In genomic region chr2:73718851-73719621, GRCh38 we compare ENCODE assay signal across 29 cellular contexts.
"Had no signal": no experiment of that assay in that cellular context is flagged by ENCODE, and none has a peak within 500 bp of the region (broad histone marks: within the 10 kb centered on the region; RNA-seq: fewer than 3 reads in every experiment).

No MANE protein-coding gene starts in this region.

- H3K36me3 ChIP-seq: adrenal gland, gastrocnemius medialis, WERI-Rb-1 had no signal

- FAIRE-seq: colon had no signal

- H3K4me3 ChIP-seq: adrenal gland, body of pancreas, gastrocnemius medialis had no signal

- ATAC-seq: activated CD4-positive, CD25-positive, alpha-beta regulatory T cell treated with anti-CD3 and anti-CD28 coated beads, Interleukin-2, amount 50 U/mL, for 24 hours; activated CD8-positive, alpha-beta memory T cell treated with anti-CD3 and anti-CD28 coated beads, Interleukin-2, amount 10 ng/mL, durations not matched to agents 7 days and 5 days; activated naive CD8-positive, alpha-beta T cell treated with anti-CD3 and anti-CD28 coated beads, Interleukin-2, amount 50 U/mL, for 24 hours; body of pancreas; esophagus mucosa; foreskin keratinocyte; gastrocnemius medialis; T-helper 17 cell had no signal

- H3K9me3 ChIP-seq: adrenal gland, body of pancreas, gastrocnemius medialis had no signal

- H3K27me3 ChIP-seq: adrenal gland, body of pancreas, foreskin keratinocyte, gastrocnemius medialis had no signal

- DNase-seq: activated B cell treated with CpG ODN at 0.5 μM for 24 hours; activated CD4-positive, alpha-beta memory T cell treated with anti-CD3 and anti-CD28 coated beads, Interleukin-2, amount 10 ng/mL, durations not matched to agents 7 days and 5 days; activated CD4-positive, alpha-beta T cell treated with anti-CD3 and anti-CD28 coated beads, Interleukin-2, amount 10 ng/mL, durations not matched to agents 7 days and 5 days; activated CD4-positive, alpha-beta T cell treated with anti-CD3 and anti-CD28 coated beads, Interleukin-2, amount 50 U/mL, for 4 hours; activated CD8-positive, alpha-beta memory T cell treated with anti-CD3 and anti-CD28 coated beads, Interleukin-2, amount 10 ng/mL, durations not matched to agents 7 days and 5 days; activated CD8-positive, alpha-beta memory T cell treated with anti-CD3 and anti-CD28 coated beads, Interleukin-2, amount 50 U/mL, for 4 hours; activated effector memory CD4-positive, alpha-beta T cell treated with anti-CD3 and anti-CD28 coated beads, Interleukin-2, amount 50 U/mL, for 16 hours; activated naive CD4-positive, alpha-beta T cell treated with anti-CD3 and anti-CD28 coated beads for 36 hours; activated naive CD8-positive, alpha-beta T cell treated with anti-CD3 and anti-CD28 coated beads for 36 hours; activated naive CD8-positive, alpha-beta T cell treated with anti-CD3 and anti-CD28 coated beads, Interleukin-2, amount 50 U/mL, for 24 hours; activated T-cell treated with anti-CD3 and anti-CD28 coated beads, Interleukin-2, amount 50 U/mL, for 1 hour; activated T-cell treated with anti-CD3 and anti-CD28 coated beads, Interleukin-2, amount 50 U/mL, for 48 hours; adrenal gland; amygdala; aorta; body of pancreas; caudate nucleus; cortex of kidney; effector memory CD4-positive, alpha-beta T cell; endodermal cell; foreskin keratinocyte; gastrocnemius medialis; T-helper 1 cell; T-helper 17 cell; T1000; WERI-Rb-1 had no signal

- H3K4me1 ChIP-seq: body of pancreas, foreskin keratinocyte, gastrocnemius medialis had no signal

- H3K27ac ChIP-seq: adrenal gland, body of pancreas, foreskin keratinocyte, gastrocnemius medialis, WERI-Rb-1 had no signal
